ENCODE assay signal across 9 cellular contexts in the genomic region with DNA sequence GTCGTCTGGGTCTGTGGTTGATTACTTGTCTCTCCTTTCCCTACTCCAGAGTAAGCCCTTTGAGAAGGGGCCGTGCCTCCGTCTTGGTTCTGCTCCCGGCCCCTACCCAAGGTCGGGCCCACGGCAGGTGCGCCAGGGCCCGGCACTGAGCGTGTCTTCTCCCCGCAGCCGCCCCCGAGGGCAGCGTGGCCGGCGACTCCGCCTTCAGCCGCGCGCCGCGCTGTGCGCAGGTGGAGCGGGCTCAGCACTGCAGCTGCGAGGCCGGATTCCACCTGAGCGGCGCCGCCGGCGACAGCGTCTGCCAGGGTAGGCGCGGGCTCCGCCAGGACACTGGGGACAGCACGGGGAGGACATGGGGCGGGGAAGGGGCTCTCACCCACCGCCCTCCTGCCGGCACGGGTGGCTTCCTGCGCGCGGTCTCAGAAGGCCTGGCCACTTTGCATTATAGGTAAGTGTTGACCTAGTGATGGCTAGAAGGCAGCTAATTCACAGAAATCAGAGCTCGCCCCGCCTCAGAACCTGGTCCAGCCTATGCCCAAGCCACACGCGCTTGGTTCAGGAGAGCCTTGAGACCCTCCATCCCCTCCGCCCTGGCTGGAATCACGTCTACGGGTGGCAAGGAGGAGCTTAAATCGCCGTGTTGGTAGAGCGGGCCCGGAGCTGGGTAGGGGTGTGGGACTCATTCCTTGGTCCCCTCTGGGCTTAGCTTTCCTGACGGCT. TPM values are rescaled to one million over a fixed set of nuclear protein-coding genes. Genes with fewer than 3 reads are reported as not detected.
DNase-seq lines count a peak whose midpoint lies in the region; ATAC-seq and TF ChIP-seq lines count a peak whose summit lies in the region.
"Had no signal": no experiment of that assay in that cellular context is flagged by ENCODE, and none has a peak within 500 bp of the region (broad histone marks: within the 10 kb centered on the region; RNA-seq: fewer than 3 reads in every experiment).

No MANE protein-coding gene starts in this region.

- no peaks in the 10 kb centered on the region for H3K9me3 Mint-ChIP-seq in T-helper 1 cell treated with Interleukin-12 subunit alpha and Interleukin-12 subunit beta and Interleukin-4 antibody, amounts not matched to agents 30 μg/mL and 1 μg/mL, for 36 hours
- H3K9me3 Mint-ChIP-seq in activated naive CD4-positive, alpha-beta T cell treated with anti-CD3 and anti-CD28 coated beads, Interleukin-2, amount 50 U/mL, for 72 hours = peaks cover 0 to 4% of the 10 kb centered on the region in 2 donors

- peaks cover 40% of the 10 kb centered on the region for H3K4me1 Mint-ChIP-seq in T-helper 1 cell treated with Interleukin-12 subunit alpha and Interleukin-12 subunit beta and Interleukin-4 antibody, amounts not matched to agents 30 μg/mL and 1 μg/mL, for 36 hours (ENCODE audit: low read depth)

- H3K36me3 ChIP-seq in parathyroid adenoma (ENCODE audit: control insufficient read depth, insufficient read depth, low read length) = no peaks in the 10 kb centered on the region

- no peaks in the 10 kb centered on the region for H3K27me3 Mint-ChIP-seq in T-helper 1 cell treated with Interleukin-12 subunit alpha and Interleukin-12 subunit beta and Interleukin-4 antibody, amounts not matched to agents 30 μg/mL and 1 μg/mL, for 36 hours (ENCODE audit: low read depth)

- H2AFZ ChIP-seq in parathyroid adenoma = peak overlapping the region; percentile 25

- no peak overlapping the region for H3K4me3 ChIP-seq in parathyroid adenoma (ENCODE audit: low read depth, low read length)

- peak; percentile 28 to 80 for ATAC-seq in activated naive CD4-positive, alpha-beta T cell treated with anti-CD3 and anti-CD28 coated beads, Interleukin-2, amount 50 U/mL, for 72 hours
- ATAC-seq in GM18873 (IDR thresholded peaks at IDR 0.05; ENCODE audit: low FRiP score, unreplicated experiment) (no peak), GM18861 (IDR thresholded peaks at IDR 0.05; ENCODE audit: unreplicated experiment) (no peak)

- peak overlapping the region; percentile 80 for H3K4me3 Mint-ChIP-seq in T-helper 1 cell treated with Interleukin-12 subunit alpha and Interleukin-12 subunit beta and Interleukin-4 antibody, amounts not matched to agents 30 μg/mL and 1 μg/mL, for 36 hours

- no peak overlapping the region for H3K27ac ChIP-seq in parathyroid adenoma

- no peaks in the 10 kb centered on the region for H3K79me2 ChIP-seq in parathyroid adenoma

- H3K36me3 Mint-ChIP-seq in T-helper 1 cell treated with Interleukin-12 subunit alpha and Interleukin-12 subunit beta and Interleukin-4 antibody, amounts not matched to agents 30 μg/mL and 1 μg/mL, for 36 hours (ENCODE audit: low read depth) = peaks cover 15% of the 10 kb centered on the region
- peaks cover 22 to 49% of the 10 kb centered on the region in 2 donors for H3K36me3 Mint-ChIP-seq in activated naive CD4-positive, alpha-beta T cell treated with anti-CD3 and anti-CD28 coated beads, Interleukin-2, amount 50 U/mL, for 72 hours

- TF ChIP-seq CTCF in parathyroid adenoma (IDR thresholded peaks at IDR 0.05) = no peak

- H3K27ac Mint-ChIP-seq in T-helper 1 cell treated with Interleukin-12 subunit alpha and Interleukin-12 subunit beta and Interleukin-4 antibody, amounts not matched to agents 30 μg/mL and 1 μg/mL, for 36 hours = peak overlapping the region; percentile 85
- peak overlapping the region; percentile 93 to 99 for H3K27ac Mint-ChIP-seq in activated naive CD4-positive, alpha-beta T cell treated with anti-CD3 and anti-CD28 coated beads, Interleukin-2, amount 50 U/mL, for 72 hours

- DNase-seq in DMS53 (lab: John Stamatoyannopoulos, UW) = peak; percentile 96
- peak in 1 of 2 donors; percentile 72 for DNase-seq in activated naive CD4-positive, alpha-beta T cell treated with anti-CD3 and anti-CD28 coated beads, Interleukin-2, amount 50 U/mL, for 72 hours (ENCODE audit: low spot score in 2 of 2)
- DNase-seq in GM19240 (ENCODE audit: insufficient read length, low spot score) = no peak
- DNase-seq in NCI-H2227 (lab: John Stamatoyannopoulos, UW; ENCODE audit: unreplicated experiment) = no peak
- DNase-seq: GF-D8 had no signal

- no peaks in the 10 kb centered on the region for H3K4me1 ChIP-seq in parathyroid adenoma

- H3K4me2 ChIP-seq in parathyroid adenoma (ENCODE audit: low read length) = no peak overlapping the region

- H3K9ac ChIP-seq in parathyroid adenoma = no peak overlapping the region

- no peaks in the 10 kb centered on the region for H3K9me3 ChIP-seq in parathyroid adenoma (ENCODE audit: control insufficient read depth, low read length)

- H3K27me3 ChIP-seq in parathyroid adenoma (ENCODE audit: control insufficient read depth, insufficient read depth, low read length) = no peaks in the 10 kb centered on the region

RNA-seq across cellular contexts. Expression of a gene that starts 43.5 kb away (rescaled TPM):
- total RNA-seq in activated naive CD4-positive, alpha-beta T cell treated with anti-CD3 and anti-CD28 coated beads, Interleukin-2, amount 50 U/mL, for 72 hours = 10 to 100 TPM; 25.4 to 48.5 TPM

Comparison
In these comparisons a context has a peak if more than half of its experiments do, and no peak if none do; other contexts are left out.
1. ATAC-seq: peak in activated naive CD4-positive, alpha-beta T cell treated with anti-CD3 and anti-CD28 coated beads, Interleukin-2, amount 50 U/mL, for 72 hours (2 of 2); none in GM18873 (single experiment) and GM18861 (single experiment).